17 cellular contexts compared by ENCODE assay signal in the genomic region with DNA sequence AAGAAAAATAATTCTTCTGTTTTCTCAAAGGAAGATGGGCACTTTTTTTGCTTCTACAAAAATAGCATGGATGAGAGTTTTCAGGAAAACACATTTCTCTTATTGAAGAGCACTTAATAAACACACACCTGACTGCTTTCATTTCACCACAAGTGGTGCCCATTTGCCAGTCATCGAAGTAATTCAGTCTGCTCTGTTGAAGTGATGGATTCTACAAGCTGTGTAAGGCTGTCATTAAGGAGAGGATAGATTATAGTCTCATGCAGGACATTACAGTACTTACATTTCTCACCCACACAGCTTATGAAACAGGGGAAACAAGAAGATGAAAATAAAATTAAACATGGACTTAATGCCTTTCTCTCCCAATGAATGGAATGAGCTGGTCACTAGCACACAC.
A peak's percentile ranks its signal among the peaks of the same experiment; 100 is the strongest.
DNase-seq lines count a peak whose midpoint lies in the region; ATAC-seq, FAIRE-seq and TF ChIP-seq lines count a peak whose summit lies in the region.
"Had no signal": no experiment of that assay in that cellular context is flagged by ENCODE, and none has a peak within 500 bp of the region (broad histone marks: within the 10 kb centered on the region; RNA-seq: fewer than 3 reads in every experiment).

No MANE protein-coding gene starts in this region.

- H3K9me3 Mint-ChIP-seq in Caco-2 (ENCODE audit: unreplicated experiment): no peaks in the 10 kb centered on the region
- H3K9me3 Mint-ChIP-seq in stimulated activated naive CD8-positive, alpha-beta T cell treated with anti-CD3 and anti-CD28 coated beads, Interleukin-15, amount 100 ng/mL, for 72 hours: no peaks in the 10 kb centered on the region
- H3K9me3 Mint-ChIP-seq: CD8-positive, alpha-beta T cell had no signal

- no peaks in the 10 kb centered on the region for H3K36me3 ChIP-seq in Caco-2 (ENCODE audit: control insufficient read depth, insufficient read depth, low read length)

- POLR2A ChIA-PET in Caco-2 (lab: Charles Lee): no interaction called here

- H3K36me3 Mint-ChIP-seq in Caco-2 (ENCODE audit: insufficient read depth, unreplicated experiment): no peaks in the 10 kb centered on the region
- H3K36me3 Mint-ChIP-seq: CD14-positive monocyte; CD8-positive, alpha-beta T cell had no signal

- ATAC-seq in stimulated activated naive CD8-positive, alpha-beta T cell treated with anti-CD3 and anti-CD28 coated beads, Interleukin-15, amount 100 ng/mL, for 72 hours: no peak
- ATAC-seq: CD8-positive, alpha-beta T cell; HCT116 had no signal

- no peaks in the 10 kb centered on the region for H3K27me3 ChIP-seq in Caco-2 (replicated peaks; ENCODE audit: control insufficient read depth, insufficient read depth, low read length)

- TF ChIP-seq CTCF in Caco-2 (IDR thresholded peaks at IDR 0.05; ENCODE audit: insufficient read depth in 1 of 2, low read depth in 1 of 2, low read length in 1 of 2, severe bottlenecking in 1 of 2, unreplicated experiment in 1 of 2): no peak

- H3K4me3 Mint-ChIP-seq in Caco-2 (ENCODE audit: unreplicated experiment): no peak overlapping the region
- H3K4me3 Mint-ChIP-seq in stimulated activated naive CD8-positive, alpha-beta T cell treated with anti-CD3 and anti-CD28 coated beads, Interleukin-15, amount 100 ng/mL, for 72 hours: no peak overlapping the region
- H3K4me3 Mint-ChIP-seq: CD14-positive monocyte; CD8-positive, alpha-beta T cell had no signal

- H3K4me1 Mint-ChIP-seq in Caco-2 (ENCODE audit: low read depth, unreplicated experiment): no peaks in the 10 kb centered on the region
- no peaks in the 10 kb centered on the region for H3K4me1 Mint-ChIP-seq in stimulated activated naive CD8-positive, alpha-beta T cell treated with anti-CD3 and anti-CD28 coated beads, Interleukin-15, amount 100 ng/mL, for 72 hours
- H3K4me1 Mint-ChIP-seq: CD14-positive monocyte had no signal

- H3K27me3 Mint-ChIP-seq in Caco-2 (ENCODE audit: insufficient read depth, unreplicated experiment): peaks cover 4% of the 10 kb centered on the region
- peaks cover 7% of the 10 kb centered on the region for H3K27me3 Mint-ChIP-seq in stimulated activated naive CD8-positive, alpha-beta T cell treated with anti-CD3 and anti-CD28 coated beads, Interleukin-15, amount 100 ng/mL, for 72 hours

- DNase-seq in DMS53 (lab: John Stamatoyannopoulos, UW) (peak; percentile 15), DMS53 treated with DMSO at 0.1 percent for 48 hours (lab: John Stamatoyannopoulos, UW; ENCODE audit: unreplicated experiment) (no peak), NCI-H524 (lab: John Stamatoyannopoulos, UW) (peak; percentile 0 to 13), NCI-H524 treated with DMSO at 0.1 percent for 48 hours (lab: John Stamatoyannopoulos, UW) (no peak), NCI-H69 (lab: John Stamatoyannopoulos, UW) (peak; percentile 49), Caco-2 (no peak), HTR-8/SVneo (ENCODE audit: insufficient read length, low spot score) (no peak)
- DNase-seq in stimulated activated naive CD8-positive, alpha-beta T cell treated with anti-CD3 and anti-CD28 coated beads, Interleukin-15, amount 100 ng/mL, for 72 hours: no peak
- DNase-seq: CD8-positive, alpha-beta T cell; COR-L47; EL; GM23248 had no signal

- BruUV-seq in Caco-2 (replicated peaks; lab: Mats Ljungman, UMichigan): no TSS peak

- FAIRE-seq in HTR-8/SVneo (lab: Jason Lieb, UNC): no peak
- FAIRE-seq: G401.6, GM12891, H54 had no signal

- CTCF ChIA-PET in Caco-2 (lab: Charles Lee): no interaction called here

- no peaks in the 10 kb centered on the region for H3K9me3 ChIP-seq in Caco-2

- intact Hi-C loops in Caco-2 (cut with micrococcal nuclease; ENCODE audit: unreplicated experiment): no loop called here

- no peak overlapping the region for H3K4me3 ChIP-seq in Caco-2 (ENCODE audit: low read depth, low read length)
- H3K4me3 ChIP-seq: GM23248 had no signal

- no peak overlapping the region for H3K27ac Mint-ChIP-seq in Caco-2 (ENCODE audit: unreplicated experiment)
- no peak overlapping the region for H3K27ac Mint-ChIP-seq in stimulated activated naive CD8-positive, alpha-beta T cell treated with anti-CD3 and anti-CD28 coated beads, Interleukin-15, amount 100 ng/mL, for 72 hours
- H3K27ac Mint-ChIP-seq: CD14-positive monocyte; CD8-positive, alpha-beta T cell had no signal

- no peaks in the 10 kb centered on the region for H3K4me1 ChIP-seq in Caco-2

Comparison
In these comparisons a context has a peak if more than half of its experiments do, and no peak if none do; other contexts are left out.
1. DNase-seq: peak in DMS53 (single experiment), NCI-H524 (2 of 2) and NCI-H69 (single experiment); none in DMS53 treated with DMSO at 0.1 percent for 48 hours (single experiment), NCI-H524 treated with DMSO at 0.1 percent for 48 hours (single experiment), Caco-2 (0 of 2), HTR-8/SVneo (single experiment) and stimulated activated naive CD8-positive, alpha-beta T cell treated with anti-CD3 and anti-CD28 coated beads, Interleukin-15, amount 100 ng/mL, for 72 hours (0 of 2).